In genomic region chr3:28743843-28744242, GRCh38 we compare ENCODE assay signal across 21 cellular contexts.
DNase-seq lines count a peak whose midpoint lies in the region; ATAC-seq and TF ChIP-seq lines count a peak whose summit lies in the region.
"Had no signal": no experiment of that assay in that cellular context is flagged by ENCODE, and none has a peak within 500 bp of the region (broad histone marks: within the 10 kb centered on the region; RNA-seq: fewer than 3 reads in every experiment).

No MANE protein-coding gene starts in this region.

- no peak overlapping the region for H2BK15ac ChIP-seq in mesendoderm (replicated peaks; ENCODE audit: low read depth)

- no peak overlapping the region for H3K4me3 Mint-ChIP-seq in WTC11
- H3K4me3 Mint-ChIP-seq: activated CD4-positive, alpha-beta T cell treated with anti-CD3 and anti-CD28 coated beads, Interleukin-2, amount 10 ng/mL, durations not matched to agents 7 days and 5 days; CD8-positive, alpha-beta memory T cell; H9; IgD-negative memory B cell had no signal

- no peak overlapping the region for H3K4me2 ChIP-seq in mesendoderm (ENCODE audit: low read length)

- TF ChIP-seq CTCF in LNCaP clone FGC (IDR thresholded peaks at IDR 0.05; ENCODE audit: control insufficient read depth, extremely low read depth, insufficient read depth) (no peak), WTC11 (IDR thresholded peaks at IDR 0.05) (no peak)

- H3K27ac ChIP-seq in mesodermal cell (ENCODE audit: low read depth, low read length, severe bottlenecking), result peak overlapping the region; percentile 30
- no peak overlapping the region for H3K27ac ChIP-seq in mesendoderm (ENCODE audit: low read depth, low read length)
- H3K27ac ChIP-seq: RWPE1 had no signal

- no peaks in the 10 kb centered on the region for H3K27me3 ChIP-seq in mesendoderm (ENCODE audit: insufficient read depth, low read length, poor library complexity)

- H3K27ac Mint-ChIP-seq in WTC11, result peak overlapping the region; percentile 1; the same call in 1 of the 2 replicates
- H3K27ac Mint-ChIP-seq: activated CD4-positive, alpha-beta T cell treated with anti-CD3 and anti-CD28 coated beads, Interleukin-2, amount 10 ng/mL, durations not matched to agents 7 days and 5 days; CD8-positive, alpha-beta memory T cell; IgD-negative memory B cell had no signal

- H3K4me3 ChIP-seq in LNCaP clone FGC (ENCODE audit: low read depth, low read length) (no peak overlapping the region), mesodermal cell (ENCODE audit: extremely low read depth, insufficient read depth, low read length, poor library complexity, severe bottlenecking) (no peak overlapping the region), mesendoderm (ENCODE audit: low read length) (no peak overlapping the region)
- H3K4me3 ChIP-seq: skin epidermis had no signal

- POLR2A ChIA-PET in WTC11 (lab: Charles Lee), result no interaction called here

- no peak overlapping the region for H3K4ac ChIP-seq in mesendoderm (ENCODE audit: low read depth, low read length)

- no peak overlapping the region for H2AK5ac ChIP-seq in mesendoderm (ENCODE audit: low read length)

- H2BK120ac ChIP-seq in mesendoderm (ENCODE audit: low read depth, low read length), result no peak overlapping the region

- CTCF ChIA-PET in WTC11 (lab: Charles Lee), result interaction anchor here (1.4 kb wide), 1 partner anchor 76 kb away, joined by 6 read pairs; no protein-coding TSS in a partner anchor

- 90 to 100% methylated on average over 1 to 4 of the region's 4 CpGs for WGBS in mesodermal cell (ENCODE audit: insufficient coverage in 2 of 2), 2 experiments
- WGBS in mesendoderm (ENCODE audit: extremely low coverage, insufficient coverage, low lambda C conversion rate), result no CpG with 5 or more reads among the region's 4 CpGs

- no peaks in the 10 kb centered on the region for H3K79me2 ChIP-seq in mesendoderm (ENCODE audit: control insufficient read depth, insufficient read depth, low read length)

- H4K5ac ChIP-seq in mesendoderm (ENCODE audit: low read length), result no peak overlapping the region

- H3K9me3 Mint-ChIP-seq in WTC11, result no peaks in the 10 kb centered on the region
- H3K9me3 Mint-ChIP-seq: H9 had no signal

- DNase-seq in COLO668 (lab: John Stamatoyannopoulos, UW; ENCODE audit: unreplicated experiment) (peak; percentile 17), LNCaP clone FGC (ENCODE audit: low read depth) (peak; percentile 95), WTC11 (ENCODE audit: low spot score) (no peak), mesendoderm (no peak), NCI-H526 (lab: John Stamatoyannopoulos, UW) (no peak)
- DNase-seq in activated CD4-positive, CD25-positive, alpha-beta regulatory T cell (lab: John Stamatoyannopoulos, UW), result no peak
- DNase-seq: activated CD4-positive, alpha-beta T cell treated with anti-CD3 and anti-CD28 coated beads, Interleukin-2, amount 10 ng/mL, durations not matched to agents 7 days and 5 days; activated naive CD4-positive, alpha-beta T cell; CD8-positive, alpha-beta memory T cell; H9; hypothalamus; kidney; NCI-H1092 treated with DMSO at 0.1 percent for 48 hours; nucleus accumbens; stimulated activated CD4-positive, alpha-beta T cell treated with anti-CD3 and anti-CD28 coated beads, Interleukin-4, amount 100 ng/mL, for 4 hours; substantia nigra had no signal

- H3K27me3 Mint-ChIP-seq in WTC11 (ENCODE audit: low read depth), result no peaks in the 10 kb centered on the region
- H3K27me3 Mint-ChIP-seq: IgD-negative memory B cell had no signal

- no peak overlapping the region for H3K18ac ChIP-seq in mesendoderm (ENCODE audit: low read length)

- ATAC-seq in WTC11 (no peak), HG02884 (IDR thresholded peaks at IDR 0.05; ENCODE audit: unreplicated experiment) (no peak)

- no peak overlapping the region for H3K9ac ChIP-seq in mesendoderm (ENCODE audit: low read length)

- no peaks in the 10 kb centered on the region for H3K36me3 Mint-ChIP-seq in WTC11
- H3K36me3 Mint-ChIP-seq: CD8-positive, alpha-beta memory T cell; IgD-negative memory B cell had no signal

- no peak overlapping the region for H2BK5ac ChIP-seq in mesendoderm (ENCODE audit: low read length)

- H3K9me3 ChIP-seq in mesodermal cell (ENCODE audit: control insufficient read depth, low read length), result no peaks in the 10 kb centered on the region

- peaks cover 7% of the 10 kb centered on the region; the same call in 1 of the 2 replicates for H3K4me1 Mint-ChIP-seq in WTC11
- H3K4me1 Mint-ChIP-seq: activated CD4-positive, alpha-beta T cell treated with anti-CD3 and anti-CD28 coated beads, Interleukin-2, amount 10 ng/mL, durations not matched to agents 7 days and 5 days; CD8-positive, alpha-beta memory T cell; H9; IgD-negative memory B cell had no signal

- H3K36me3 ChIP-seq in mesodermal cell (ENCODE audit: control insufficient read depth, insufficient read depth, low read length) (no peaks in the 10 kb centered on the region), mesendoderm (ENCODE audit: control insufficient read depth, insufficient read depth, low read length) (no peaks in the 10 kb centered on the region)

- no peak overlapping the region for H4K8ac ChIP-seq in mesendoderm (ENCODE audit: low read depth, low read length)

- H3K23ac ChIP-seq in mesendoderm (ENCODE audit: low read length), result no peak overlapping the region

- no peak overlapping the region for H3K56ac ChIP-seq in mesendoderm (ENCODE audit: low read length)

- peaks cover 15% of the 10 kb centered on the region for H3K4me1 ChIP-seq in mesodermal cell (ENCODE audit: control insufficient read depth, insufficient read depth, low read length, poor library complexity, severe bottlenecking)
- no peaks in the 10 kb centered on the region for H3K4me1 ChIP-seq in mesendoderm (ENCODE audit: control insufficient read depth, low read depth, low read length)

- H3K79me1 ChIP-seq in mesendoderm (ENCODE audit: low read length), result no peaks in the 10 kb centered on the region

TF ChIP-seq in WTC11, 78 proteins besides CTCF, POLR2A, EP300 and RAD21:
- TF ChIP-seq FOXJ3 (CRISPR knock-in tag; IDR thresholded peaks at IDR 0.05; ENCODE audit: borderline replicate concordance) (no peak), KAT7 (CRISPR knock-in tag; IDR thresholded peaks at IDR 0.05; ENCODE audit: borderline replicate concordance) (no peak), ERG (CRISPR knock-in tag; IDR thresholded peaks at IDR 0.05) (no peak), FOXP1 (CRISPR knock-in tag; IDR thresholded peaks at IDR 0.05; ENCODE audit: borderline replicate concordance) (no peak), RELA (CRISPR knock-in tag; IDR thresholded peaks at IDR 0.05; ENCODE audit: borderline replicate concordance) (no peak), NR1H2 (CRISPR knock-in tag; IDR thresholded peaks at IDR 0.05) (no peak), ZSCAN18 (CRISPR knock-in tag; IDR thresholded peaks at IDR 0.05) (no peak), TEAD1 (CRISPR knock-in tag; IDR thresholded peaks at IDR 0.05) (no peak), ETV6 (CRISPR knock-in tag; IDR thresholded peaks at IDR 0.05) (no peak)
TF ChIP-seq in WTC11: peak in this region for 0.

Comparison
In these comparisons a context has a peak if more than half of its experiments do, and no peak if none do; other contexts are left out.
1. DNase-seq: peak in COLO668 (single experiment) and LNCaP clone FGC (single experiment); none in WTC11 (single experiment), mesendoderm (single experiment), NCI-H526 (0 of 2) and activated CD4-positive, CD25-positive, alpha-beta regulatory T cell (0 of 4).